Comparison of ENCODE assay signal across 28 cellular contexts in the genomic region with DNA sequence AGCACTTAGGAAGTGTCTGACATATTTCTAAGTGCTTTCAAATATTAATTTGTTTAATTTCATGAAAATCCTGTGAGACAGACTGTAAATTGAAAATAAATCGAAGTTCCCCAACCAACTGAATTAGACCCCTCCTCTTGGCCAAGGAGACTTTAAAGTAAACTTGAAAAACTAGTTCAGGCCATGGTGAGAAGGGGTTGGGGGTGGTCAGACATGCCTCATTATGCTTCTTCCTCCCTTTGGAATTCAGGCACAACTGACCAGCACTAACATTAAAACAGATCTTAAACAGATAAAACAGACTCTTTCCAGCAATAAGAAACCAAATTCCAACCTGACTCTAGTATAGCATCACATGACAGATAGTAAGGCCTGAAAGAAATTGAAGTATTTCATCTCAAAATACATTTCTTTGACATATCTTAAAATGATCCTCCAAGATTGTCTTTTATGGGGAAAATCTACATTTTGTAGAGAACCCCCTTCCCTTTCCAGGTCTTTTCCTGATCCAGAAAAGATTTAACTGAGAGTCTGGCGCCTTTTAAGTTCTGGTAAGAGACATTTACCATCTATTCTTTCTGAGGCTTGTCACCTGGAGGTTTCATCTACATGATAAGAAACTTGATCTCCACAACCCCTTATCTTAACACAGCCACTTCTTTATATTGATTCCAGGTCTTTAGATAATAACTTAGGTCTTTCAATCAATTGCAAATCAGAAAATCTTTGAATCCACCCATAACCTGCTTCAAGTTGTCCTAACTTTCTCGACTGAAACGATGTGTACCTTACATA.
"Had no signal": no experiment of that assay in that cellular context is flagged by ENCODE, and none has a peak within 500 bp of the region (broad histone marks: within the 10 kb centered on the region; RNA-seq: fewer than 3 reads in every experiment).

No MANE protein-coding gene starts in this region.

- H3K36me3 Mint-ChIP-seq: activated naive CD4-positive, alpha-beta T cell treated with anti-CD3 and anti-CD28 coated beads, Interleukin-2, amount 50 U/mL, for 72 hours had no signal

- H3K36me3 ChIP-seq: brain microvascular endothelial cell, WERI-Rb-1 had no signal

- ATAC-seq: activated CD8-positive, alpha-beta T cell treated with anti-CD3 and anti-CD28 coated beads for 36 hours; activated naive CD4-positive, alpha-beta T cell treated with anti-CD3 and anti-CD28 coated beads, Interleukin-2, amount 50 U/mL, for 72 hours; K562; Right ventricle myocardium inferior had no signal

- H3K27ac Mint-ChIP-seq: activated CD4-positive, alpha-beta T cell treated with anti-CD3 and anti-CD28 coated beads, Interleukin-2, amount 10 ng/mL, durations not matched to agents 24 days and 14 days; activated CD8-positive, alpha-beta T cell treated with anti-CD3 and anti-CD28 coated beads for 36 hours; activated naive CD4-positive, alpha-beta T cell treated with anti-CD3 and anti-CD28 coated beads for 36 hours; activated naive CD4-positive, alpha-beta T cell treated with anti-CD3 and anti-CD28 coated beads, Interleukin-2, amount 50 U/mL, for 72 hours; activated T-cell treated with anti-CD3 and anti-CD28 coated beads, Interleukin-2, amount 50 U/mL, for 24 hours; activated T-helper 2 cell treated with anti-CD3 and anti-CD28 coated beads, Interferon-gamma antibody, Interleukin-2, Interleukin-4, amounts not matched to agents 10 μg/mL and 5 μg/mL and 100 μg/mL, durations not matched to agents 14 hours and 24 hours and 36 hours had no signal

- H3K4me3 ChIP-seq: K562 had no signal

- H3K27me3 Mint-ChIP-seq: activated CD4-positive, alpha-beta T cell treated with anti-CD3 and anti-CD28 coated beads, Interleukin-2, amount 10 ng/mL, durations not matched to agents 24 days and 14 days; activated CD8-positive, alpha-beta T cell treated with anti-CD3 and anti-CD28 coated beads for 36 hours; activated T-cell treated with anti-CD3 and anti-CD28 coated beads, Interleukin-2, amount 50 U/mL, for 24 hours had no signal

- H3K27me3 ChIP-seq: brain microvascular endothelial cell had no signal

- H3K4me3 Mint-ChIP-seq: activated CD4-positive, alpha-beta T cell treated with anti-CD3 and anti-CD28 coated beads, Interleukin-2, amount 10 ng/mL, durations not matched to agents 24 days and 14 days; activated CD8-positive, alpha-beta T cell treated with anti-CD3 and anti-CD28 coated beads for 36 hours; activated naive CD4-positive, alpha-beta T cell treated with anti-CD3 and anti-CD28 coated beads for 36 hours; activated T-cell treated with anti-CD3 and anti-CD28 coated beads, Interleukin-2, amount 50 U/mL, for 24 hours had no signal

- H3K27ac ChIP-seq: brain microvascular endothelial cell, RWPE1, WERI-Rb-1 had no signal

- H3K9me3 Mint-ChIP-seq: activated CD4-positive, alpha-beta T cell treated with anti-CD3 and anti-CD28 coated beads, Interleukin-2, amount 10 ng/mL, durations not matched to agents 24 days and 14 days had no signal

- DNase-seq: activated CD4-positive, alpha-beta T cell treated with anti-CD3 and anti-CD28 coated beads, Interleukin-2, amount 10 ng/mL, durations not matched to agents 24 days and 14 days; activated CD4-positive, alpha-beta T cell treated with anti-CD3 and anti-CD28 coated beads, Interleukin-2, amount 50 U/mL, for 4 hours; activated CD8-positive, alpha-beta T cell treated with anti-CD3 and anti-CD28 coated beads for 36 hours; activated gamma-delta T cell treated with Interleukin-2 at 50 U/mL for 16 hours; activated naive CD4-positive, alpha-beta T cell treated with anti-CD3 and anti-CD28 coated beads for 36 hours; activated T-cell treated with anti-CD3 and anti-CD28 coated beads, Interleukin-2, amount 50 U/mL, for 24 hours; anterior cingulate cortex; brain microvascular endothelial cell; central memory CD4-positive, alpha-beta T cell; NCI-H1092 treated with DMSO at 0.1 percent for 48 hours; NCI-H1417 treated with DMSO at 0.1 percent for 48 hours; NCI-H187 treated with DMSO at 0.1 percent for 48 hours; NCI-H2081 treated with DMSO at 0.1 percent for 48 hours; NCI-H510A; NCI-H526; NCI-H748 treated with DMSO at 0.1 percent for 48 hours; NK-92 treated with Interleukin-12 subunit alpha and Interleukin-12 subunit beta, amount 100 ng/mL, for 24 hours; SIG-M5; SW 1271; T-helper 1 cell; T-helper 2 cell; T-helper 9 cell; WERI-Rb-1 had no signal

- H3K4me1 Mint-ChIP-seq: activated CD4-positive, alpha-beta T cell treated with anti-CD3 and anti-CD28 coated beads, Interleukin-2, amount 10 ng/mL, durations not matched to agents 24 days and 14 days had no signal
